2 cellular contexts compared by ENCODE assay signal in the genomic region with DNA sequence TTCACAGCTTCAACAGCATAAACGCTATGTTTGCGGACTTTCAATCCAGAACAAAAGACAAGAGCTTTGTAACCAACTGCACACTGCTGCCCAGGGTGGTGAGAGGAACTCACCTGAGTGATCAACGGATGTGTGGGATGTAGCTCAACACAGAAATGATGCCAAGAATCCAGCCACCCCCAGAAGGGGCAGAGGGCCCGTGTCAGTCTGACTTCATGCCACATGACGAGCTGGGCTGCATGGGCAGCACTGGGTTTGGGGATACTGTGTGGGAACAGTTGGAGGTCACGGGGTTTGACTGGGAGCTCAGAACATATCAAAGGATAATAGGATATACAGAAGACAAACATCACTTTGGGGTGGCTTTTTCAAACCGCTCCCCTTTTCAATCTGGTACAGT.
TF ChIP-seq lines count a peak whose summit lies in the region.

No MANE protein-coding gene starts in this region.

TF ChIP-seq in IMR-90, 13 proteins besides CTCF, POLR2A, EP300 and RAD21:
- TF ChIP-seq RFX5 (IDR thresholded peaks at IDR 0.05; ENCODE audit: low read depth, low read length) = no peak
- TF ChIP-seq MAFK (IDR thresholded peaks at IDR 0.05; ENCODE audit: low read depth, low read length) = no peak
- TF ChIP-seq FOS (IDR thresholded peaks at IDR 0.05; ENCODE audit: low read depth, low read length) = no peak
- no peak for TF ChIP-seq SMC3 (IDR thresholded peaks at IDR 0.05; ENCODE audit: low read depth, low read length)
- no peak for TF ChIP-seq ELK1 (IDR thresholded peaks at IDR 0.05; ENCODE audit: borderline replicate concordance, low read depth, low read length)
- no peak for TF ChIP-seq BHLHE40 (IDR thresholded peaks at IDR 0.05; ENCODE audit: low read depth, low read length)

TF ChIP-seq in endothelial cell of umbilical vein, 7 proteins besides CTCF, POLR2A, EP300 and RAD21:
- TF ChIP-seq MYC (IDR thresholded peaks at IDR 0.05; ENCODE audit: low read depth, low read length) (no peak), JUN (IDR thresholded peaks at IDR 0.05; ENCODE audit: borderline replicate concordance, insufficient read depth, insufficient read length, low read depth) (no peak), POLR2AphosphoS5 (IDR thresholded peaks at IDR 0.05; ENCODE audit: insufficient read depth, low read depth, low read length) (no peak), GATA2 (IDR thresholded peaks at IDR 0.05; ENCODE audit: insufficient read depth, insufficient read length, low read depth, low read length) (no peak), EZH2 (IDR thresholded peaks at IDR 0.05; ENCODE audit: borderline replicate concordance, low read depth, low read length, severe bottlenecking) (no peak), FOS (IDR thresholded peaks at IDR 0.05; ENCODE audit: borderline replicate concordance, insufficient read depth, low read length) (no peak)
- TF ChIP-seq, protein P1, sequence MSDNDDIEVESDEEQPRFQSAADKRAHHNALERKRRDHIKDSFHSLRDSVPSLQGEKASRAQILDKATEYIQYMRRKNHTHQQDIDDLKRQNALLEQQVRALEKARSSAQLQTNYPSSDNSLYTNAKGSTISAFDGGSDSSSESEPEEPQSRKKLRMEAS (IDR thresholded peaks at IDR 0.05; ENCODE audit: insufficient read depth, insufficient read length) = no peak
